In genomic region chr5:99060306-99061261, GRCh38 we compare ENCODE assay signal across 1 cellular context.
TF ChIP-seq lines count a peak whose summit lies in the region.

No MANE protein-coding gene starts in this region.

TF ChIP-seq in GM23338, 12 proteins besides CTCF, POLR2A, EP300 and RAD21 (continued from another document):
- TF ChIP-seq REST (IDR thresholded peaks at IDR 0.05; ENCODE audit: unreplicated experiment) (no peak), ETS1 (IDR thresholded peaks at IDR 0.05) (no peak), EZH2 (IDR thresholded peaks at IDR 0.05; ENCODE audit: low read depth, unreplicated experiment) (no peak), NANOG (IDR thresholded peaks at IDR 0.05; ENCODE audit: borderline replicate concordance) (no peak), ZNF331 (CRISPR knock-in tag; IDR thresholded peaks at IDR 0.05; ENCODE audit: low read depth) (no peak), POLR2AphosphoS5 (IDR thresholded peaks at IDR 0.05; ENCODE audit: low read depth) (no peak), STAT1 (IDR thresholded peaks at IDR 0.05; ENCODE audit: unreplicated experiment) (no peak)
